Comparison of ENCODE assay signal across 23 cellular contexts in the genomic region with DNA sequence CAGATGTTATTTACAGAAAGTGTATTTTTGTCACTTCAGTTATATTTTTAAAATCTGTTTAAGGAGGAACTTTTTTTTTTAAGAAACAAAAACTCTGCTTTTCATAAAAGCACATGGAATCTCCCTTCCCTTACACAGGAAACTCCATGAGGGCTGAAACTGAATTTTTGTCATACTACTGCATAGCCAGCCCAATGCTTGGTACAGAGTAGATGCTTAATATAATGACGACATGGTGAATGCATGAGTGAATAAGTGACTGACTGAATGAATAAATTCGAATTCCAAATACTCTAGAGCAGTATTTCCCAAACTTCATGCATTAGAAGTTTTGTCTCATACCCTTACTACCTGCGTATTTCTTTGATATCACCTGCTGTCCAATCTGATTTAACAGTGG.
"Had no signal": no experiment of that assay in that cellular context is flagged by ENCODE, and none has a peak within 500 bp of the region (broad histone marks: within the 10 kb centered on the region; RNA-seq: fewer than 3 reads in every experiment).

No MANE protein-coding gene starts in this region.

- DNase-seq: colonic mucosa; effector CD8-positive, alpha-beta T cell; endodermal cell; foreskin keratinocyte; heart left ventricle; hippocampal formation; immature natural killer cell; natural killer cell; pancreas; stimulated activated CD4-positive, alpha-beta T cell treated with anti-CD3 and anti-CD28 coated beads, Interleukin-2, amount 100 ng/mL, for 24 hours; stimulated activated CD4-positive, alpha-beta T cell treated with anti-CD3 and anti-CD28 coated beads, Interleukin-4, amount 100 ng/mL, for 24 hours; stimulated activated naive CD4-positive, alpha-beta T cell treated with Interleukin-2 at 50 U/mL for 16 hours; stomach; thyroid gland had no signal

- H3K27ac Mint-ChIP-seq: dendritic cell treated with granulocyte-macrophage colony-stimulating factor and Interleukin-4, amounts not matched to agents 40 ng/mL and 50 ng/mL, for 4 days; endodermal cell; memory B cell; natural killer cell; progenitor cell of endocrine pancreas; stimulated activated effector memory CD8-positive, alpha-beta T cell treated with anti-CD3 and anti-CD28 coated beads, Interleukin-12 subunit alpha, Interleukin-12 subunit beta, amount 100 ng/mL, for 72 hours had no signal

- H3K4me3 ChIP-seq: colonic mucosa, gastroesophageal sphincter, heart left ventricle, lung, pancreas, smooth muscle cell, stomach, thyroid gland, vagina had no signal

- H3K4me1 Mint-ChIP-seq: endodermal cell had no signal

- H3K9me3 Mint-ChIP-seq: dendritic cell treated with granulocyte-macrophage colony-stimulating factor and Interleukin-4, amounts not matched to agents 40 ng/mL and 50 ng/mL, for 4 days; endodermal cell; immature natural killer cell; memory B cell; natural killer cell; neural crest cell; stimulated activated effector memory CD8-positive, alpha-beta T cell treated with anti-CD3 and anti-CD28 coated beads, Interleukin-12 subunit alpha, Interleukin-12 subunit beta, amount 100 ng/mL, for 72 hours had no signal

- H3K36me3 Mint-ChIP-seq: natural killer cell had no signal

- H3K4me3 Mint-ChIP-seq: dendritic cell treated with granulocyte-macrophage colony-stimulating factor and Interleukin-4, amounts not matched to agents 40 ng/mL and 50 ng/mL, for 4 days; endodermal cell; immature natural killer cell; memory B cell; natural killer cell; neural crest cell; stimulated activated effector memory CD8-positive, alpha-beta T cell treated with anti-CD3 and anti-CD28 coated beads, Interleukin-12 subunit alpha, Interleukin-12 subunit beta, amount 100 ng/mL, for 72 hours had no signal

- H3K27me3 Mint-ChIP-seq: dendritic cell treated with granulocyte-macrophage colony-stimulating factor and Interleukin-4, amounts not matched to agents 40 ng/mL and 50 ng/mL, for 4 days; memory B cell; progenitor cell of endocrine pancreas had no signal
